8 cellular contexts compared by ENCODE assay signal in the genomic region with DNA sequence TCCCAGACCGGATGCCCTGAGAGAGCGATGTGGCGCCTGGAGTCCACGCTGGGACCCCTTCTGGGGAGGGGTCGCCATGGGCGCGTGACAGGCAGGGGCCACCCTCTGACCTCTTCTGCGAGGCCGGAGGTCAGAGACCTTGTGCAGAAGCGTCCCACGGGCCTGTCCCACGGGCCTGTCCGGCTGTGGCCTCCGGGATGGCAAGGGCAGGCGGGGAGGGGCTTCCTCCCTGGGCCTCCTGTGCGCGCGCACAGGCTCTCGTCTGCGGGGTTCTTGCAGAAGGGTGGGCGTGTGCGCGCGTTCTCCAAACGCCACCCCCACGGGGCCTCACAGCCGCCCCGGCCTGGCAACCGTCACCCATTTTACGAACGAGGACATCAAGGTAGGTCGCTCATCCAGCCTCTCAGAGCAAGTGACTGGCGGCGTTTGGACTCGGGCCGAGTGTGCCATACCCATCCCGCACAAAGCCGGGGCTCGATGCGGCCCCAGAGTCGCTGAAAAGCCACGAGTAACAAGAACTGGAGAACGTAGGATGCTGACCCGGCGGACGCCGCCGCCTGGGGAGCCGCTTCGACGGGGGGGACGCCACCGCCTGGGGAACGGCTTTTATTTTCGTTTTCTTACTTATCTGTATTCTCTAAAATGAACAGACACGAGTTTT. TPM values are rescaled to one million over a fixed set of nuclear protein-coding genes. Genes with fewer than 3 reads are reported as not detected.
DNase-seq lines count a peak whose midpoint lies in the region; ATAC-seq and TF ChIP-seq lines count a peak whose summit lies in the region.

No MANE protein-coding gene starts in this region.

- no peaks in the 10 kb centered on the region for H3K9me3 Mint-ChIP-seq in T-helper 1 cell treated with Interleukin-12 subunit alpha and Interleukin-12 subunit beta and Interleukin-4 antibody, amounts not matched to agents 30 μg/mL and 1 μg/mL, for 36 hours
- peaks cover 2% of the 10 kb centered on the region for H3K9me3 Mint-ChIP-seq in glutamatergic neuron (ENCODE audit: unreplicated experiment)

- DNase-seq in CD1c-positive myeloid dendritic cell (ENCODE audit: extremely low spot score) (peak; percentile 54), glutamatergic neuron (peak; percentile 47), anterior cingulate cortex (lab: John Stamatoyannopoulos, UW) (no peak), inferior parietal cortex (ENCODE audit: extremely low spot score) (no peak)

- H3K36me3 ChIP-seq in thymus (ENCODE audit: control insufficient read depth, insufficient read depth): no peaks in the 10 kb centered on the region

- ATAC-seq in GM21447 (IDR thresholded peaks at IDR 0.05; ENCODE audit: unreplicated experiment) (peak; percentile 13), HG03469 (IDR thresholded peaks at IDR 0.05; ENCODE audit: unreplicated experiment) (no peak)

- peaks cover 5% of the 10 kb centered on the region for H3K36me3 Mint-ChIP-seq in T-helper 1 cell treated with Interleukin-12 subunit alpha and Interleukin-12 subunit beta and Interleukin-4 antibody, amounts not matched to agents 30 μg/mL and 1 μg/mL, for 36 hours (ENCODE audit: low read depth)
- no peaks in the 10 kb centered on the region for H3K36me3 Mint-ChIP-seq in glutamatergic neuron (ENCODE audit: unreplicated experiment)

- H3K27ac ChIP-seq in thymus (ENCODE audit: low read depth): no peak overlapping the region

- peaks cover 10% of the 10 kb centered on the region for H3K4me1 Mint-ChIP-seq in T-helper 1 cell treated with Interleukin-12 subunit alpha and Interleukin-12 subunit beta and Interleukin-4 antibody, amounts not matched to agents 30 μg/mL and 1 μg/mL, for 36 hours (ENCODE audit: low read depth)
- H3K4me1 Mint-ChIP-seq in glutamatergic neuron (ENCODE audit: low read depth, unreplicated experiment): no peaks in the 10 kb centered on the region

- WGBS in thymus: 39% methylated on average over 56 of the region's 56 CpGs

- peaks cover 5% of the 10 kb centered on the region for H3K9me3 ChIP-seq in thymus (ENCODE audit: control insufficient read depth)

- H3K27ac Mint-ChIP-seq in T-helper 1 cell treated with Interleukin-12 subunit alpha and Interleukin-12 subunit beta and Interleukin-4 antibody, amounts not matched to agents 30 μg/mL and 1 μg/mL, for 36 hours: peak overlapping the region; percentile 45
- no peak overlapping the region for H3K27ac Mint-ChIP-seq in glutamatergic neuron (ENCODE audit: unreplicated experiment)

- H3K4me1 ChIP-seq in thymus (ENCODE audit: control insufficient read depth, insufficient read depth, low read length): no peaks in the 10 kb centered on the region

- H3K4me3 Mint-ChIP-seq in T-helper 1 cell treated with Interleukin-12 subunit alpha and Interleukin-12 subunit beta and Interleukin-4 antibody, amounts not matched to agents 30 μg/mL and 1 μg/mL, for 36 hours: peak overlapping the region; percentile 56
- no peak overlapping the region for H3K4me3 Mint-ChIP-seq in glutamatergic neuron (ENCODE audit: unreplicated experiment)

- H3K27me3 ChIP-seq in thymus (ENCODE audit: control insufficient read depth, insufficient read depth): peaks cover 53% of the 10 kb centered on the region

- H3K4me3 ChIP-seq in thymus (ENCODE audit: low read length): peak overlapping the region; percentile 19

- peaks cover 15% of the 10 kb centered on the region for H3K27me3 Mint-ChIP-seq in T-helper 1 cell treated with Interleukin-12 subunit alpha and Interleukin-12 subunit beta and Interleukin-4 antibody, amounts not matched to agents 30 μg/mL and 1 μg/mL, for 36 hours (ENCODE audit: low read depth)
- H3K27me3 Mint-ChIP-seq in glutamatergic neuron (ENCODE audit: unreplicated experiment): peaks cover 16% of the 10 kb centered on the region

- TF ChIP-seq CTCF in glutamatergic neuron (IDR thresholded peaks at IDR 0.05; ENCODE audit: partially characterized antibody, unreplicated experiment): no peak

RNA-seq across cellular contexts. Expression of a gene that starts 0.9 kb away (rescaled TPM):
- total RNA-seq in glutamatergic neuron (ENCODE audit: unreplicated experiment): 2.0 TPM
- 0.34 TPM for polyA plus RNA-seq in thymus

RNA-seq across cellular contexts. Expression of a gene that starts 51.0 kb away (rescaled TPM):
- total RNA-seq in glutamatergic neuron (ENCODE audit: unreplicated experiment): 56.9 TPM
- polyA plus RNA-seq in thymus: 162 TPM

Comparison
In these comparisons a context has a peak if more than half of its experiments do, and no peak if none do; other contexts are left out.
1. DNase-seq: peak in CD1c-positive myeloid dendritic cell (single experiment) and glutamatergic neuron (single experiment); none in anterior cingulate cortex (0 of 58) and inferior parietal cortex (single experiment).